7 cellular contexts compared by ENCODE assay signal in genomic region chr12:52307836-52308806, GRCh38. TPM values are rescaled to one million over a fixed set of nuclear protein-coding genes. Genes with fewer than 3 reads are reported as not detected.
DNase-seq lines count a peak whose midpoint lies in the region; ATAC-seq and TF ChIP-seq lines count a peak whose summit lies in the region.

No MANE protein-coding gene starts in this region.

- DNase-seq in GM13976 (ENCODE audit: low spot score): peak; percentile 60
- peak; percentile 41 for DNase-seq in NCI-H524 treated with DMSO at 0.1 percent for 48 hours (lab: John Stamatoyannopoulos, UW)
- DNase-seq in amniotic stem cell (lab: John Stamatoyannopoulos, UW): peak; percentile 16
- no peak for DNase-seq in right atrium auricular region (ENCODE audit: low spot score)
- peak; percentile 53 for DNase-seq in pons (ENCODE audit: low spot score)
- no peak for DNase-seq in NCI-H128 (lab: John Stamatoyannopoulos, UW; ENCODE audit: unreplicated experiment)

- in situ Hi-C loops in GM13976 (cut with MboI; ENCODE audit: low sequenced_read_pairs, unreplicated experiment): no loop called here

- H3K4me3 ChIP-seq in right atrium auricular region: peak overlapping the region; percentile 26 to 47

- ATAC-seq in GM21447 (IDR thresholded peaks at IDR 0.05; ENCODE audit: unreplicated experiment): no peak

- peaks cover 0 to 24% of the 10 kb centered on the region in 2 donors for H3K4me1 ChIP-seq in right atrium auricular region

- no peak for TF ChIP-seq CTCF in GM13976 (IDR thresholded peaks at IDR 0.05; ENCODE audit: borderline replicate concordance, control extremely low read depth, extremely low read depth, insufficient read depth, missing control alignments)
- TF ChIP-seq CTCF in right atrium auricular region (IDR thresholded peaks at IDR 0.05): peak in 1 of 2 donors; percentile 31

- no peaks in the 10 kb centered on the region for H3K36me3 ChIP-seq in right atrium auricular region

- no peaks in the 10 kb centered on the region for H3K9me3 ChIP-seq in right atrium auricular region

- no peaks in the 10 kb centered on the region for H3K27me3 ChIP-seq in right atrium auricular region

- no peak overlapping the region for H3K27ac ChIP-seq in right atrium auricular region

RNA-seq across cellular contexts. Expression of gene KRT83, which starts 13.1 kb away (rescaled TPM):
- not detected for total RNA-seq in right atrium auricular region

RNA-seq across cellular contexts. Expression of gene KRT81, which starts 16.8 kb away (rescaled TPM):
- not detected for total RNA-seq in right atrium auricular region

RNA-seq across cellular contexts. Expression of gene KRT86, which starts 33.7 kb away (rescaled TPM):
- total RNA-seq in right atrium auricular region: not detected

RNA-seq across cellular contexts. Expression of gene KRT85, which starts 59.2 kb away (rescaled TPM):
- not detected for total RNA-seq in right atrium auricular region

Comparison
In these comparisons a context has a peak if more than half of its experiments do, and no peak if none do; other contexts are left out.
1. DNase-seq: peak in GM13976 (single experiment), NCI-H524 treated with DMSO at 0.1 percent for 48 hours (single experiment), amniotic stem cell (single experiment) and pons (single experiment); none in right atrium auricular region (single experiment) and NCI-H128 (single experiment).